Comparison of ENCODE assay signal across 17 cellular contexts in genomic region chr2:238881353-238882082, GRCh38. TPM values are rescaled to one million over a fixed set of nuclear protein-coding genes. Genes with fewer than 3 reads are reported as not detected.
DNase-seq lines count a peak whose midpoint lies in the region; ATAC-seq and TF ChIP-seq lines count a peak whose summit lies in the region.
"Had no signal": no experiment of that assay in that cellular context is flagged by ENCODE, and none has a peak within 500 bp of the region (broad histone marks: within the 10 kb centered on the region; RNA-seq: fewer than 3 reads in every experiment).

No MANE protein-coding gene starts in this region.

- WGBS in endodermal cell (ENCODE audit: insufficient coverage in 1 of 2, insufficient read length in 1 of 2), 2 experiments = 87 to 93% methylated on average over 6 to 7 of the region's 7 CpGs

- no peaks in the 10 kb centered on the region for H3K9me3 Mint-ChIP-seq in activated naive CD8-positive, alpha-beta T cell treated with anti-CD3 and anti-CD28 coated beads, Interleukin-2, amount 10 ng/mL, durations not matched to agents 7 days and 5 days
- peaks cover 3% of the 10 kb centered on the region for H3K9me3 Mint-ChIP-seq in activated naive CD8-positive, alpha-beta T cell treated with anti-CD3 and anti-CD28 coated beads for 36 hours
- H3K9me3 Mint-ChIP-seq in chondrocyte (ENCODE audit: low read depth) = no peaks in the 10 kb centered on the region
- no peaks in the 10 kb centered on the region for H3K9me3 Mint-ChIP-seq in stimulated activated naive CD8-positive, alpha-beta T cell treated with anti-CD3 and anti-CD28 coated beads, Interleukin-15, amount 100 ng/mL, for 72 hours
- H3K9me3 Mint-ChIP-seq in endodermal cell = no peaks in the 10 kb centered on the region

- no peaks in the 10 kb centered on the region for H3K27me3 ChIP-seq in endodermal cell (ENCODE audit: control insufficient read depth, insufficient read depth, low read length, poor library complexity, severe bottlenecking)
- H3K27me3 ChIP-seq: right atrium auricular region had no signal

- POLR2A ChIA-PET in activated naive CD8-positive, alpha-beta T cell treated with anti-CD3 and anti-CD28 coated beads, Interleukin-2, amount 10 ng/mL, durations not matched to agents 7 days and 5 days (lab: Charles Lee) = no interaction called here

- H3K36me3 Mint-ChIP-seq in activated naive CD8-positive, alpha-beta T cell treated with anti-CD3 and anti-CD28 coated beads, Interleukin-2, amount 10 ng/mL, durations not matched to agents 7 days and 5 days = no peaks in the 10 kb centered on the region
- H3K36me3 Mint-ChIP-seq in activated naive CD8-positive, alpha-beta T cell treated with anti-CD3 and anti-CD28 coated beads for 36 hours = no peaks in the 10 kb centered on the region
- H3K36me3 Mint-ChIP-seq in chondrocyte (ENCODE audit: low read depth) = no peaks in the 10 kb centered on the region
- no peaks in the 10 kb centered on the region for H3K36me3 Mint-ChIP-seq in endodermal cell (ENCODE audit: low read depth)

- no peaks in the 10 kb centered on the region for H3K4me1 ChIP-seq in endodermal cell (ENCODE audit: control insufficient read depth, insufficient read depth, low read length)
- H3K4me1 ChIP-seq: right atrium auricular region had no signal

- no peaks in the 10 kb centered on the region for H3K9me3 ChIP-seq in endodermal cell (ENCODE audit: control insufficient read depth, low read length)
- H3K9me3 ChIP-seq: neutrophil, right atrium auricular region had no signal

- DNase-seq in activated naive CD8-positive, alpha-beta T cell treated with anti-CD3 and anti-CD28 coated beads, Interleukin-2, amount 10 ng/mL, durations not matched to agents 7 days and 5 days = no peak
- no peak for DNase-seq in activated naive CD8-positive, alpha-beta T cell treated with anti-CD3 and anti-CD28 coated beads for 36 hours
- DNase-seq in NOMO-1 treated with dmso at 0.1 percent for 144 hours (lab: John Stamatoyannopoulos, UW; ENCODE audit: unreplicated experiment) (peak; percentile 15), chondrocyte (ENCODE audit: low spot score) (peak; percentile 28), activated gamma-delta T cell (lab: John Stamatoyannopoulos, UW) (no peak), NCI-H82 treated with DMSO at 0.1 percent for 48 hours (lab: John Stamatoyannopoulos, UW; ENCODE audit: unreplicated experiment) (no peak), endodermal cell (no peak)
- DNase-seq in stimulated activated naive CD8-positive, alpha-beta T cell treated with anti-CD3 and anti-CD28 coated beads, Interleukin-15, amount 100 ng/mL, for 72 hours = no peak
- DNase-seq: activated T-cell treated with anti-CD3 and anti-CD28 coated beads for 4 hours, amygdala, cerebellar nuclear complex, hippocampal formation, NCI-H2029 treated with DMSO at 0.1 percent for 48 hours, NCI-H774 had no signal

- H3K4me1 Mint-ChIP-seq in activated naive CD8-positive, alpha-beta T cell treated with anti-CD3 and anti-CD28 coated beads, Interleukin-2, amount 10 ng/mL, durations not matched to agents 7 days and 5 days = no peaks in the 10 kb centered on the region
- H3K4me1 Mint-ChIP-seq in activated naive CD8-positive, alpha-beta T cell treated with anti-CD3 and anti-CD28 coated beads for 36 hours = no peaks in the 10 kb centered on the region
- H3K4me1 Mint-ChIP-seq in chondrocyte (ENCODE audit: low read depth) (peaks cover 8% of the 10 kb centered on the region), endodermal cell (no peaks in the 10 kb centered on the region)
- no peaks in the 10 kb centered on the region for H3K4me1 Mint-ChIP-seq in stimulated activated naive CD8-positive, alpha-beta T cell treated with anti-CD3 and anti-CD28 coated beads, Interleukin-15, amount 100 ng/mL, for 72 hours

- ATAC-seq in activated naive CD8-positive, alpha-beta T cell treated with anti-CD3 and anti-CD28 coated beads, Interleukin-2, amount 10 ng/mL, durations not matched to agents 7 days and 5 days (ENCODE audit: low read depth) = peak; percentile 65
- peak; percentile 80 for ATAC-seq in stimulated activated naive CD8-positive, alpha-beta T cell treated with anti-CD3 and anti-CD28 coated beads, Interleukin-15, amount 100 ng/mL, for 72 hours
- ATAC-seq: Right ventricle myocardium inferior had no signal

- no peaks in the 10 kb centered on the region for H3K27me3 Mint-ChIP-seq in activated naive CD8-positive, alpha-beta T cell treated with anti-CD3 and anti-CD28 coated beads, Interleukin-2, amount 10 ng/mL, durations not matched to agents 7 days and 5 days
- peaks cover 32% of the 10 kb centered on the region for H3K27me3 Mint-ChIP-seq in activated naive CD8-positive, alpha-beta T cell treated with anti-CD3 and anti-CD28 coated beads for 36 hours
- H3K27me3 Mint-ChIP-seq in chondrocyte (ENCODE audit: low read depth) = peaks cover 7% of the 10 kb centered on the region
- H3K27me3 Mint-ChIP-seq in stimulated activated naive CD8-positive, alpha-beta T cell treated with anti-CD3 and anti-CD28 coated beads, Interleukin-15, amount 100 ng/mL, for 72 hours = peaks cover 16% of the 10 kb centered on the region
- no peaks in the 10 kb centered on the region for H3K27me3 Mint-ChIP-seq in endodermal cell (ENCODE audit: insufficient read depth)

- H3K4me3 ChIP-seq in endodermal cell (ENCODE audit: low read length) = no peak overlapping the region
- H3K4me3 ChIP-seq: right atrium auricular region had no signal

- no peaks in the 10 kb centered on the region for H3K36me3 ChIP-seq in endodermal cell (ENCODE audit: control insufficient read depth, insufficient read depth, low read length)
- H3K36me3 ChIP-seq: neutrophil, right atrium auricular region had no signal

- H3K4me3 Mint-ChIP-seq in activated naive CD8-positive, alpha-beta T cell treated with anti-CD3 and anti-CD28 coated beads, Interleukin-2, amount 10 ng/mL, durations not matched to agents 7 days and 5 days = no peak overlapping the region
- no peak overlapping the region for H3K4me3 Mint-ChIP-seq in activated naive CD8-positive, alpha-beta T cell treated with anti-CD3 and anti-CD28 coated beads for 36 hours
- H3K4me3 Mint-ChIP-seq in chondrocyte (ENCODE audit: unreplicated experiment) = no peak overlapping the region
- H3K4me3 Mint-ChIP-seq in stimulated activated naive CD8-positive, alpha-beta T cell treated with anti-CD3 and anti-CD28 coated beads, Interleukin-15, amount 100 ng/mL, for 72 hours = no peak overlapping the region
- H3K4me3 Mint-ChIP-seq in endodermal cell = no peak overlapping the region

- TF ChIP-seq CTCF in chondrocyte (IDR thresholded peaks at IDR 0.05) (no peak), endodermal cell (conservative IDR thresholded peaks at IDR 0.05) (no peak)

- H3K27ac Mint-ChIP-seq in activated naive CD8-positive, alpha-beta T cell treated with anti-CD3 and anti-CD28 coated beads, Interleukin-2, amount 10 ng/mL, durations not matched to agents 7 days and 5 days = no peak overlapping the region
- H3K27ac Mint-ChIP-seq in activated naive CD8-positive, alpha-beta T cell treated with anti-CD3 and anti-CD28 coated beads for 36 hours = no peak overlapping the region
- H3K27ac Mint-ChIP-seq in chondrocyte (ENCODE audit: unreplicated experiment) (no peak overlapping the region), endodermal cell (no peak overlapping the region)
- no peak overlapping the region for H3K27ac Mint-ChIP-seq in stimulated activated naive CD8-positive, alpha-beta T cell treated with anti-CD3 and anti-CD28 coated beads, Interleukin-15, amount 100 ng/mL, for 72 hours

- no peak overlapping the region for H3K27ac ChIP-seq in endodermal cell (ENCODE audit: low read depth, low read length)
- H3K27ac ChIP-seq: neutrophil, right atrium auricular region had no signal

- H3K9ac ChIP-seq in endodermal cell (ENCODE audit: extremely low read depth, low read length, poor library complexity, severe bottlenecking) = no peak overlapping the region

RNA-seq across cellular contexts. Expression of gene TWIST2, which starts 33.6 kb away (rescaled TPM):
- not detected for total RNA-seq in activated naive CD8-positive, alpha-beta T cell treated with anti-CD3 and anti-CD28 coated beads, Interleukin-2, amount 10 ng/mL, durations not matched to agents 7 days and 5 days
- not detected for total RNA-seq in activated naive CD8-positive, alpha-beta T cell treated with anti-CD3 and anti-CD28 coated beads for 36 hours
- total RNA-seq in chondrocyte = 1.8 to 9.1 TPM (median 2.4 TPM) in 3 replicates
- 1 to 10 TPM in 1 of 2 donors, not detected in 1; 1.9 TPM for total RNA-seq in endodermal cell
- 1.3 TPM for polyA plus RNA-seq in endodermal cell (2013, experiment 1 of 2)
- polyA plus RNA-seq in endodermal cell (2013, experiment 2 of 2) = 0.83 TPM

Comparison
In these comparisons a context has a peak if more than half of its experiments do, and no peak if none do; other contexts are left out.
1. DNase-seq: peak in NOMO-1 treated with dmso at 0.1 percent for 144 hours (single experiment) and chondrocyte (single experiment); none in activated naive CD8-positive, alpha-beta T cell treated with anti-CD3 and anti-CD28 coated beads, Interleukin-2, amount 10 ng/mL, durations not matched to agents 7 days and 5 days (single experiment), activated naive CD8-positive, alpha-beta T cell treated with anti-CD3 and anti-CD28 coated beads for 36 hours (single experiment), stimulated activated naive CD8-positive, alpha-beta T cell treated with anti-CD3 and anti-CD28 coated beads, Interleukin-15, amount 100 ng/mL, for 72 hours (0 of 2), activated gamma-delta T cell (single experiment), NCI-H82 treated with DMSO at 0.1 percent for 48 hours (single experiment) and endodermal cell (single experiment).